ENCODE assay signal across 1 cellular context in the genomic region with DNA sequence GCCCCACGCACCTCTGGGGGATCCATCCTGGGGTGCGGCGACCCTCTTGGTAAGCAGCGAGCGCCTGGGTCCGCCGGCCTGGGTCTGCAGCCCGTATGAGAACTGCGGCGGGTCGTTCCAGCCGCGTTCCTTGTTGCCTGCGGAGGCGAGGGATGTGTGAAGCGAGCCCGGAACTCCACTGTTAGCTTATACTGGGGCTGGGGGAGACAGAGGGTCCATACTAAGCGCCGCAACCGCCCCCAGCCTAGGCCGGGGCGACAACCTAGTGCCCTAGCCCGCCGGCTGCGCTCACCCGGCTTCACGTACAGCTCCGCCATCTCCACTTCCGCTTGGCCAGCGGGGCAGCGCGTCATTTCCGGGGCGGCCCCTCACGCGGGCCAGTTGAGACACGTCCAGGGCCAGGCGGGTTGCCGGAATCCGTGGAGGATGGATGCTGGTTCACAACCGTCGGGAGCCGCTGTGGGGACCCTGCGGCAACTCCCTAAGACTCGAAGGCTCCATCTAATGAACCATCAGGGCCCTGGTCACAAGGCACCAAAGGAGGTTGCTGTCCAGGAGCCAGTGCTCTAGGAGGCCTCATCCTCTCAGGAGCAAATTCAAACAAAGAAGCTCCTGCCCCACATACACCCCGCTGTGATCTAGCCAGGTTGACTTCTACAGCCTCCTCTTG.
TF ChIP-seq lines count a peak whose summit lies in the region.

A gene (minus strand): TSS at position 338 of the 670 bp plus-strand sequence. CDS start 21 bp downstream, at position 317.

TF ChIP-seq in GM12878, 131 proteins besides CTCF, POLR2A, EP300 and RAD21 (continued from another document):
- TF ChIP-seq, protein P1, sequence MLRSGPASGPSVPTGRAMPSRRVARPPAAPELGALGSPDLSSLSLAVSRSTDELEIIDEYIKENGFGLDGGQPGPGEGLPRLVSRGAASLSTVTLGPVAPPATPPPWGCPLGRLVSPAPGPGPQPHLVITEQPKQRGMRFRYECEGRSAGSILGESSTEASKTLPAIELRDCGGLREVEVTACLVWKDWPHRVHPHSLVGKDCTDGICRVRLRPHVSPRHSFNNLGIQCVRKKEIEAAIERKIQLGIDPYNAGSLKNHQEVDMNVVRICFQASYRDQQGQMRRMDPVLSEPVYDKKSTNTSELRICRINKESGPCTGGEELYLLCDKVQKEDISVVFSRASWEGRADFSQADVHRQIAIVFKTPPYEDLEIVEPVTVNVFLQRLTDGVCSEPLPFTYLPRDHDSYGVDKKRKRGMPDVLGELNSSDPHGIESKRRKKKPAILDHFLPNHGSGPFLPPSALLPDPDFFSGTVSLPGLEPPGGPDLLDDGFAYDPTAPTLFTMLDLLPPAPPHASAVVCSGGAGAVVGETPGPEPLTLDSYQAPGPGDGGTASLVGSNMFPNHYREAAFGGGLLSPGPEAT (IDR thresholded peaks at IDR 0.05; ENCODE audit: low read depth): peak; percentile 81
- peak; percentile 93 for TF ChIP-seq TAF1 (IDR thresholded peaks at IDR 0.05; ENCODE audit: borderline replicate concordance, low read depth, low read length)
- peak; percentile 56; the same call in 1 of the 2 replicates for TF ChIP-seq SIN3A (IDR thresholded peaks at IDR 0.05; ENCODE audit: low read depth, low read length)
- TF ChIP-seq, protein P2, sequence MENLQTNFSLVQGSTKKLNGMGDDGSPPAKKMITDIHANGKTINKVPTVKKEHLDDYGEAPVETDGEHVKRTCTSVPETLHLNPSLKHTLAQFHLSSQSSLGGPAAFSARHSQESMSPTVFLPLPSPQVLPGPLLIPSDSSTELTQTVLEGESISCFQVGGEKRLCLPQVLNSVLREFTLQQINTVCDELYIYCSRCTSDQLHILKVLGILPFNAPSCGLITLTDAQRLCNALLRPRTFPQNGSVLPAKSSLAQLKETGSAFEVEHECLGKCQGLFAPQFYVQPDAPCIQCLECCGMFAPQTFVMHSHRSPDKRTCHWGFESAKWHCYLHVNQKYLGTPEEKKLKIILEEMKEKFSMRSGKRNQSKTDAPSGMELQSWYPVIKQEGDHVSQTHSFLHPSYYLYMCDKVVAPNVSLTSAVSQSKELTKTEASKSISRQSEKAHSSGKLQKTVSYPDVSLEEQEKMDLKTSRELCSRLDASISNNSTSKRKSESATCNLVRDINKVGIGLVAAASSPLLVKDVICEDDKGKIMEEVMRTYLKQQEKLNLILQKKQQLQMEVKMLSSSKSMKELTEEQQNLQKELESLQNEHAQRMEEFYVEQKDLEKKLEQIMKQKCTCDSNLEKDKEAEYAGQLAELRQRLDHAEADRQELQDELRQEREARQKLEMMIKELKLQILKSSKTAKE (IDR thresholded peaks at IDR 0.05; ENCODE audit: low read depth, poor library complexity, severe bottlenecking): peak; percentile 90
- TF ChIP-seq ZNF207 (IDR thresholded peaks at IDR 0.05; ENCODE audit: borderline replicate concordance): 0 out of 2 replicates have a peak, but pooled peaks have one; percentile 29
- TF ChIP-seq BHLHE40 (IDR thresholded peaks at IDR 0.05; ENCODE audit: borderline replicate concordance in 1 of 2, low read depth in 2 of 2, low read length in 1 of 2): peak in 1 of 2 experiments; percentile 64; a peak in 2 of 4 replicates
- peak; percentile 91; the same call in 2 of the 3 replicates for TF ChIP-seq POU2F2 (IDR thresholded peaks at IDR 0.05; ENCODE audit: borderline replicate concordance, low read depth, low read length)
- TF ChIP-seq IKZF1 (conservative IDR thresholded peaks at IDR 0.05): peak; percentile 86
- TF ChIP-seq YY1 (IDR thresholded peaks at IDR 0.05; ENCODE audit: low read depth, low read length): peak; percentile 94
- no peak for TF ChIP-seq ASH2L (IDR thresholded peaks at IDR 0.05; ENCODE audit: borderline replicate concordance, low read depth)
- peak; percentile 65 for TF ChIP-seq EED (IDR thresholded peaks at IDR 0.05; ENCODE audit: low read depth)
- TF ChIP-seq MXI1 (IDR thresholded peaks at IDR 0.05; ENCODE audit: low read depth, low read length): peak; percentile 84; the same call in 1 of the 2 replicates
- TF ChIP-seq, protein P3, sequence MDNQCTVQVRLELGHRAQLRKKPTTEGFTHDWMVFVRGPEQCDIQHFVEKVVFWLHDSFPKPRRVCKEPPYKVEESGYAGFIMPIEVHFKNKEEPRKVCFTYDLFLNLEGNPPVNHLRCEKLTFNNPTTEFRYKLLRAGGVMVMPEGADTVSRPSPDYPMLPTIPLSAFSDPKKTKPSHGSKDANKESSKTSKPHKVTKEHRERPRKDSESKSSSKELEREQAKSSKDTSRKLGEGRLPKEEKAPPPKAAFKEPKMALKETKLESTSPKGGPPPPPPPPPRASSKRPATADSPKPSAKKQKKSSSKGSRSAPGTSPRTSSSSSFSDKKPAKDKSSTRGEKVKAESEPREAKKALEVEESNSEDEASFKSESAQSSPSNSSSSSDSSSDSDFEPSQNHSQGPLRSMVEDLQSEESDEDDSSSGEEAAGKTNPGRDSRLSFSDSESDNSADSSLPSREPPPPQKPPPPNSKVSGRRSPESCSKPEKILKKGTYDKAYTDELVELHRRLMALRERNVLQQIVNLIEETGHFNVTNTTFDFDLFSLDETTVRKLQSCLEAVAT (IDR thresholded peaks at IDR 0.05): peak; percentile 59; the same call in 1 of the 2 replicates
- no peak for TF ChIP-seq EZH2 (IDR thresholded peaks at IDR 0.05; ENCODE audit: borderline replicate concordance, control insufficient read depth, low read depth, low read length)
- 0 out of 2 replicates have a peak, but pooled peaks have one; percentile 41 for TF ChIP-seq RB1 (IDR thresholded peaks at IDR 0.05; ENCODE audit: borderline replicate concordance)
- peak; percentile 13; the same call in 1 of the 2 replicates for TF ChIP-seq HCFC1 (IDR thresholded peaks at IDR 0.05; ENCODE audit: low read length)
- TF ChIP-seq, protein P4, sequence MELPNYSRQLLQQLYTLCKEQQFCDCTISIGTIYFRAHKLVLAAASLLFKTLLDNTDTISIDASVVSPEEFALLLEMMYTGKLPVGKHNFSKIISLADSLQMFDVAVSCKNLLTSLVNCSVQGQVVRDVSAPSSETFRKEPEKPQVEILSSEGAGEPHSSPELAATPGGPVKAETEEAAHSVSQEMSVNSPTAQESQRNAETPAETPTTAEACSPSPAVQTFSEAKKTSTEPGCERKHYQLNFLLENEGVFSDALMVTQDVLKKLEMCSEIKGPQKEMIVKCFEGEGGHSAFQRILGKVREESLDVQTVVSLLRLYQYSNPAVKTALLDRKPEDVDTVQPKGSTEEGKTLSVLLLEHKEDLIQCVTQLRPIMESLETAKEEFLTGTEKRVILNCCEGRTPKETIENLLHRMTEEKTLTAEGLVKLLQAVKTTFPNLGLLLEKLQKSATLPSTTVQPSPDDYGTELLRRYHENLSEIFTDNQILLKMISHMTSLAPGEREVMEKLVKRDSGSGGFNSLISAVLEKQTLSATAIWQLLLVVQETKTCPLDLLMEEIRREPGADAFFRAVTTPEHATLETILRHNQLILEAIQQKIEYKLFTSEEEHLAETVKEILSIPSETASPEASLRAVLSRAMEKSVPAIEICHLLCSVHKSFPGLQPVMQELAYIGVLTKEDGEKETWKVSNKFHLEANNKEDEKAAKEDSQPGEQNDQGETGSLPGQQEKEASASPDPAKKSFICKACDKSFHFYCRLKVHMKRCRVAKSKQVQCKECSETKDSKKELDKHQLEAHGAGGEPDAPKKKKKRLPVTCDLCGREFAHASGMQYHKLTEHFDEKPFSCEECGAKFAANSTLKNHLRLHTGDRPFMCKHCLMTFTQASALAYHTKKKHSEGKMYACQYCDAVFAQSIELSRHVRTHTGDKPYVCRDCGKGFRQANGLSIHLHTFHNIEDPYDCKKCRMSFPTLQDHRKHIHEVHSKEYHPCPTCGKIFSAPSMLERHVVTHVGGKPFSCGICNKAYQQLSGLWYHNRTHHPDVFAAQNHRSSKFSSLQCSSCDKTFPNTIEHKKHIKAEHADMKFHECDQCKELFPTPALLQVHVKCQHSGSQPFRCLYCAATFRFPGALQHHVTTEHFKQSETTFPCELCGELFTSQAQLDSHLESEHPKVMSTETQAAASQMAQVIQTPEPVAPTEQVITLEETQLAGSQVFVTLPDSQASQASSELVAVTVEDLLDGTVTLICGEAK (IDR thresholded peaks at IDR 0.05; ENCODE audit: borderline replicate concordance): peak; percentile 89
- TF ChIP-seq SP1 (IDR thresholded peaks at IDR 0.05; ENCODE audit: low read depth, low read length): peak; percentile 88
- peak; percentile 91 for TF ChIP-seq PML (IDR thresholded peaks at IDR 0.05; ENCODE audit: low read length)
- TF ChIP-seq NR2C1 (IDR thresholded peaks at IDR 0.05): peak; percentile 27; the same call in 1 of the 2 replicates
- TF ChIP-seq KAT2A (conservative IDR thresholded peaks at IDR 0.05; ENCODE audit: control insufficient read depth, low read depth, low read length): no peak
- TF ChIP-seq DPF2 (IDR thresholded peaks at IDR 0.05): 0 out of 2 replicates have a peak, but pooled peaks have one; percentile 54
- TF ChIP-seq SUZ12 (IDR thresholded peaks at IDR 0.05; ENCODE audit: unreplicated experiment): no peak
- peak; percentile 88; the same call in 1 of the 2 replicates for TF ChIP-seq TCF3 (IDR thresholded peaks at IDR 0.05; ENCODE audit: borderline replicate concordance, insufficient read depth, low read depth, low read length)
- TF ChIP-seq, protein P5, sequence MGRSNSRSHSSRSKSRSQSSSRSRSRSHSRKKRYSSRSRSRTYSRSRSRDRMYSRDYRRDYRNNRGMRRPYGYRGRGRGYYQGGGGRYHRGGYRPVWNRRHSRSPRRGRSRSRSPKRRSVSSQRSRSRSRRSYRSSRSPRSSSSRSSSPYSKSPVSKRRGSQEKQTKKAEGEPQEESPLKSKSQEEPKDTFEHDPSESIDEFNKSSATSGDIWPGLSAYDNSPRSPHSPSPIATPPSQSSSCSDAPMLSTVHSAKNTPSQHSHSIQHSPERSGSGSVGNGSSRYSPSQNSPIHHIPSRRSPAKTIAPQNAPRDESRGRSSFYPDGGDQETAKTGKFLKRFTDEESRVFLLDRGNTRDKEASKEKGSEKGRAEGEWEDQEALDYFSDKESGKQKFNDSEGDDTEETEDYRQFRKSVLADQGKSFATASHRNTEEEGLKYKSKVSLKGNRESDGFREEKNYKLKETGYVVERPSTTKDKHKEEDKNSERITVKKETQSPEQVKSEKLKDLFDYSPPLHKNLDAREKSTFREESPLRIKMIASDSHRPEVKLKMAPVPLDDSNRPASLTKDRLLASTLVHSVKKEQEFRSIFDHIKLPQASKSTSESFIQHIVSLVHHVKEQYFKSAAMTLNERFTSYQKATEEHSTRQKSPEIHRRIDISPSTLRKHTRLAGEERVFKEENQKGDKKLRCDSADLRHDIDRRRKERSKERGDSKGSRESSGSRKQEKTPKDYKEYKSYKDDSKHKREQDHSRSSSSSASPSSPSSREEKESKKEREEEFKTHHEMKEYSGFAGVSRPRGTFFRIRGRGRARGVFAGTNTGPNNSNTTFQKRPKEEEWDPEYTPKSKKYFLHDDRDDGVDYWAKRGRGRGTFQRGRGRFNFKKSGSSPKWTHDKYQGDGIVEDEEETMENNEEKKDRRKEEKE (IDR thresholded peaks at IDR 0.05): no peak
- TF ChIP-seq SMAD5 (IDR thresholded peaks at IDR 0.05; ENCODE audit: low read depth): peak; percentile 76
- no peak for TF ChIP-seq CBX3 (IDR thresholded peaks at IDR 0.05; ENCODE audit: borderline replicate concordance, low read depth)
- TF ChIP-seq CREM (IDR thresholded peaks at IDR 0.05; ENCODE audit: low read depth): peak; percentile 96
- TF ChIP-seq KLF5 (IDR thresholded peaks at IDR 0.05; ENCODE audit: partially characterized antibody): peak; percentile 81
- TF ChIP-seq, protein P6, sequence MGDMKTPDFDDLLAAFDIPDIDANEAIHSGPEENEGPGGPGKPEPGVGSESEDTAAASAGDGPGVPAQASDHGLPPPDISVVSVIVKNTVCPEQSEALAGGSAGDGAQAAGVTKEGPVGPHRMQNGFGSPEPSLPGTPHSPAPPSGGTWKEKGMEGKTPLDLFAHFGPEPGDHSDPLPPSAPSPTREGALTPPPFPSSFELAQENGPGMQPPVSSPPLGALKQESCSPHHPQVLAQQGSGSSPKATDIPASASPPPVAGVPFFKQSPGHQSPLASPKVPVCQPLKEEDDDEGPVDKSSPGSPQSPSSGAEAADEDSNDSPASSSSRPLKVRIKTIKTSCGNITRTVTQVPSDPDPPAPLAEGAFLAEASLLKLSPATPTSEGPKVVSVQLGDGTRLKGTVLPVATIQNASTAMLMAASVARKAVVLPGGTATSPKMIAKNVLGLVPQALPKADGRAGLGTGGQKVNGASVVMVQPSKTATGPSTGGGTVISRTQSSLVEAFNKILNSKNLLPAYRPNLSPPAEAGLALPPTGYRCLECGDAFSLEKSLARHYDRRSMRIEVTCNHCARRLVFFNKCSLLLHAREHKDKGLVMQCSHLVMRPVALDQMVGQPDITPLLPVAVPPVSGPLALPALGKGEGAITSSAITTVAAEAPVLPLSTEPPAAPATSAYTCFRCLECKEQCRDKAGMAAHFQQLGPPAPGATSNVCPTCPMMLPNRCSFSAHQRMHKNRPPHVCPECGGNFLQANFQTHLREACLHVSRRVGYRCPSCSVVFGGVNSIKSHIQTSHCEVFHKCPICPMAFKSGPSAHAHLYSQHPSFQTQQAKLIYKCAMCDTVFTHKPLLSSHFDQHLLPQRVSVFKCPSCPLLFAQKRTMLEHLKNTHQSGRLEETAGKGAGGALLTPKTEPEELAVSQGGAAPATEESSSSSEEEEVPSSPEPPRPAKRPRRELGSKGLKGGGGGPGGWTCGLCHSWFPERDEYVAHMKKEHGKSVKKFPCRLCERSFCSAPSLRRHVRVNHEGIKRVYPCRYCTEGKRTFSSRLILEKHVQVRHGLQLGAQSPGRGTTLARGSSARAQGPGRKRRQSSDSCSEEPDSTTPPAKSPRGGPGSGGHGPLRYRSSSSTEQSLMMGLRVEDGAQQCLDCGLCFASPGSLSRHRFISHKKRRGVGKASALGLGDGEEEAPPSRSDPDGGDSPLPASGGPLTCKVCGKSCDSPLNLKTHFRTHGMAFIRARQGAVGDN (IDR thresholded peaks at IDR 0.05): peak; percentile 89
- peak; percentile 95 for TF ChIP-seq CREB1 (IDR thresholded peaks at IDR 0.05; ENCODE audit: low read depth)
